In genomic region chr16:22232277-22233049, GRCh38 we compare ENCODE assay signal across 8 cellular contexts. TPM values are rescaled to one million over a fixed set of nuclear protein-coding genes. Genes with fewer than 3 reads are reported as not detected.
DNase-seq lines count a peak whose midpoint lies in the region; ATAC-seq, FAIRE-seq and TF ChIP-seq lines count a peak whose summit lies in the region.

No MANE protein-coding gene starts in this region.

- H3K79me1 ChIP-seq in H1 (ENCODE audit: low read depth, low read length), result no peaks in the 10 kb centered on the region

- TF ChIP-seq POLR2A in H1 (IDR thresholded peaks at IDR 0.05; ENCODE audit: control extremely low read depth in 1 of 2, low read depth in 2 of 2, low read length in 2 of 2) (no peak), sigmoid colon (IDR thresholded peaks at IDR 0.05) (no peak)

- no peak overlapping the region for H2BK12ac ChIP-seq in H1 (ENCODE audit: low read depth, low read length)

- H3K14ac ChIP-seq in H1 (ENCODE audit: insufficient read length), result no peak overlapping the region

- H3K27ac ChIP-seq in GM23248 (no peak overlapping the region), H1 (ENCODE audit: low read depth, low read length) (0 out of 2 replicates have a peak overlapping the region, but pooled peaks have one; percentile 7), sigmoid colon (peak overlapping the region in 3 of 4 donors; percentile 70 to 74 (median 74))

- H4K5ac ChIP-seq in H1 (ENCODE audit: insufficient read length, low read depth, low read length), result peak overlapping the region; percentile 21

- DNase-seq in GM23248, result peak; percentile 15
- peak; percentile 98 for DNase-seq in NCI-H69 (lab: John Stamatoyannopoulos, UW)
- DNase-seq in H1 (ENCODE audit: low read depth in 1 of 2, low spot score in 2 of 2), result no peak
- no peak for DNase-seq in sigmoid colon
- no peak for DNase-seq in NCI-H1694 (lab: John Stamatoyannopoulos, UW)
- no peak for DNase-seq in anterior cingulate cortex (lab: John Stamatoyannopoulos, UW)

- no peak overlapping the region for H3K23ac ChIP-seq in H1 (ENCODE audit: insufficient read length)

- TF ChIP-seq EP300 in H1 (IDR thresholded peaks at IDR 0.05; ENCODE audit: borderline replicate concordance in 1 of 2, low read depth in 2 of 2, low read length in 2 of 2), result no peak
- TF ChIP-seq EP300 in sigmoid colon (IDR thresholded peaks at IDR 0.05), result no peak

- H3K4me1 ChIP-seq in GM23248 (ENCODE audit: insufficient read depth) (no peaks in the 10 kb centered on the region), H1 (replicated peaks in 1 of 4; ENCODE audit: control insufficient read depth in 3 of 4, insufficient read depth in 4 of 4, low read length in 3 of 4) (no peaks in the 10 kb centered on the region), sigmoid colon (peaks cover 0 to 19% (median 15%) of the 10 kb centered on the region in 4 donors)

- no peak overlapping the region for H4K8ac ChIP-seq in H1 (ENCODE audit: extremely low read depth, insufficient read depth, low read length)

- no peak overlapping the region for H4K91ac ChIP-seq in H1 (replicated peaks; ENCODE audit: insufficient read length, low read length)

- H3K18ac ChIP-seq in H1 (ENCODE audit: extremely low read depth, low read length), result no peak overlapping the region

- no peaks in the 10 kb centered on the region for H3K23me2 ChIP-seq in H1 (ENCODE audit: low read depth, low read length)

- in situ Hi-C loops in GM23248 (cut with MboI), result no loop called here

- H4K20me1 ChIP-seq in GM23248 (ENCODE audit: insufficient read depth), result no peaks in the 10 kb centered on the region
- no peaks in the 10 kb centered on the region for H4K20me1 ChIP-seq in H1 (replicated peaks in 1 of 2; ENCODE audit: control insufficient read depth in 1 of 2, insufficient read depth in 2 of 2, low read length in 2 of 2)

- no peak overlapping the region for H3K4ac ChIP-seq in H1 (replicated peaks; ENCODE audit: insufficient read length, low read depth, low read length)

- H3K9ac ChIP-seq in GM23248 (no peak overlapping the region), H1 (replicated peaks in 1 of 4; ENCODE audit: extremely low read depth in 1 of 4, low read depth in 3 of 4, low read length in 3 of 4) (no peak overlapping the region)

- no peak for ATAC-seq in GM18909 (IDR thresholded peaks at IDR 0.05; ENCODE audit: poor library complexity, unreplicated experiment)
- ATAC-seq in GM18498 (IDR thresholded peaks at IDR 0.05; ENCODE audit: unreplicated experiment), result no peak

- no peak overlapping the region for H2BK120ac ChIP-seq in H1 (replicated peaks; ENCODE audit: low read depth, low read length)

- peaks cover 30% of the 10 kb centered on the region; the same call in 1 of the 2 replicates for H3K79me2 ChIP-seq in GM23248 (ENCODE audit: insufficient read depth)
- H3K79me2 ChIP-seq in H1 (ENCODE audit: control insufficient read depth in 1 of 2, insufficient read depth in 2 of 2, low read length in 2 of 2), result no peaks in the 10 kb centered on the region

- no peak overlapping the region for H2BK15ac ChIP-seq in H1 (ENCODE audit: low read length)

- intact Hi-C loops in sigmoid colon (cut with DNase I), result no loop called here

- H3K36me3 ChIP-seq in GM23248 (ENCODE audit: low read depth), result peaks cover 7% of the 10 kb centered on the region; the same call in 1 of the 2 replicates
- H3K36me3 ChIP-seq in H1 (ENCODE audit: control insufficient read depth in 2 of 4, insufficient read depth in 4 of 4, low read length in 3 of 4), result peaks cover 0 to 3% (median 1%) of the 10 kb centered on the region in 4 experiments; a peak in 3 of 8 replicates
- H3K36me3 ChIP-seq in sigmoid colon, result peaks cover 5 to 55% (median 18%) of the 10 kb centered on the region in 4 donors

- H3K4me2 ChIP-seq in GM23248 (ENCODE audit: unreplicated experiment) (no peak overlapping the region), H1 (ENCODE audit: insufficient read depth in 1 of 2, low read depth in 2 of 2, low read length in 2 of 2) (no peak overlapping the region)

- no peaks in the 10 kb centered on the region for H3K9me2 ChIP-seq in GM23248 (ENCODE audit: insufficient read depth)

- no peaks in the 10 kb centered on the region for H3K27me3 ChIP-seq in GM23248 (replicated peaks; ENCODE audit: insufficient read depth)
- no peaks in the 10 kb centered on the region for H3K27me3 ChIP-seq in H1 (replicated peaks in 1 of 4; ENCODE audit: control insufficient read depth in 3 of 4, extremely low read depth in 1 of 4, insufficient read depth in 3 of 4, low read length in 3 of 4)
- H3K27me3 ChIP-seq in sigmoid colon, result no peaks in the 10 kb centered on the region

- TF ChIP-seq RAD21 in H1 (IDR thresholded peaks at IDR 0.05 in 1 of 2, conservative IDR thresholded peaks at IDR 0.05 in 1 of 2; ENCODE audit: low read depth in 2 of 2, low read length in 2 of 2), result no peak

- no peak overlapping the region for H3K4me3 ChIP-seq in GM23248
- no peak overlapping the region for H3K4me3 ChIP-seq in H1 (ENCODE audit: extremely low read depth in 1 of 4, insufficient read depth in 2 of 4, low read depth in 3 of 4, low read length in 4 of 4)
- no peak overlapping the region for H3K4me3 ChIP-seq in sigmoid colon

- POLR2A ChIA-PET in H1 (lab: Charles Lee; ENCODE audit: partially characterized antibody), result no interaction called here

- H3K9me3 ChIP-seq in GM23248 (ENCODE audit: low read depth) (no peaks in the 10 kb centered on the region), H1 (ENCODE audit: insufficient read depth in 2 of 2, low read depth in 1 of 2, low read length in 1 of 2) (no peaks in the 10 kb centered on the region), sigmoid colon (no peaks in the 10 kb centered on the region)

- H3F3A ChIP-seq in GM23248 (ENCODE audit: insufficient read depth), result no peaks in the 10 kb centered on the region

- H2AFZ ChIP-seq in GM23248 (no peak overlapping the region), H1 (ENCODE audit: low read length) (no peak overlapping the region)

- H2AK5ac ChIP-seq in H1 (ENCODE audit: low read depth, low read length), result no peak overlapping the region

- whole genome bisulfite sequencing in GM23248 (ENCODE audit: low coverage in 1 of 2, low lambda C conversion rate in 2 of 2, missing lambda C conversion rate in 2 of 2), 2 experiments, result 90 to 91% methylated on average over 16 of the region's 16 CpGs
- WGBS in H1 (ENCODE audit: extremely low coverage in 1 of 2, insufficient coverage in 1 of 2, insufficient read length in 1 of 2, insufficient replicate concordance in 2 of 2, low coverage in 1 of 2, low lambda C conversion rate in 2 of 2, missing lambda C conversion rate in 1 of 2), 2 experiments, result 93% methylated on average over 16 of the region's 16 CpGs; no CpG with 5 or more reads in 1 of the 2 experiments
- 17 to 69% methylated on average over 16 of the region's 16 CpGs for WGBS in sigmoid colon, 2 donors

- no peak overlapping the region; the same call in 1 of the 2 replicates for H2BK5ac ChIP-seq in H1 (ENCODE audit: low read depth, low read length)

- no peak for FAIRE-seq in H1 (lab: Jason Lieb, UNC)

- TF ChIP-seq CTCF in H1 (IDR thresholded peaks at IDR 0.05; ENCODE audit: control extremely low read depth in 1 of 3, insufficient read depth in 1 of 3, low read depth in 1 of 3, low read length in 3 of 3) (no peak), sigmoid colon (IDR thresholded peaks at IDR 0.05) (no peak)

- H3K56ac ChIP-seq in H1 (replicated peaks; ENCODE audit: insufficient read length, low read depth, low read length), result no peak overlapping the region

- no peak overlapping the region for H2BK20ac ChIP-seq in H1 (ENCODE audit: low read length)

- CTCF ChIA-PET in H1 (lab: Charles Lee; ENCODE audit: partially characterized antibody), result interaction anchor here (0.8 to 1.2 kb wide), 2 partner anchors 64 to 74 kb away, joined by 3 to 4 read pairs; no protein-coding TSS in a partner anchor

TF ChIP-seq in H1, 55 proteins besides CTCF, POLR2A, EP300 and RAD21:
- TF ChIP-seq FOSL1 (IDR thresholded peaks at IDR 0.05; ENCODE audit: insufficient read depth, low read depth, low read length) (no peak), POLR2AphosphoS5 (IDR thresholded peaks at IDR 0.05; ENCODE audit: low read depth, low read length) (no peak), ATF3 (IDR thresholded peaks at IDR 0.05; ENCODE audit: insufficient read depth, low read depth, low read length) (no peak), NRF1 (IDR thresholded peaks at IDR 0.05; ENCODE audit: low read depth, low read length) (no peak), TCF12 (IDR thresholded peaks at IDR 0.05; ENCODE audit: low read depth, low read length) (no peak), GTF2F1 (IDR thresholded peaks at IDR 0.05; ENCODE audit: borderline replicate concordance, low read depth, low read length) (no peak)

RNA-seq across cellular contexts. Expression of gene EEF2K, which starts 26.4 kb away (rescaled TPM):
- total RNA-seq in GM23248 (2014; rRNA removed; shearing (Covaris generic)), result 16.3 and 16.6 TPM in 2 replicates
- polyA plus RNA-seq in GM23248 (2016; fragmentation: Nextera tagmentation; extraction: Ambion mirVana) (6.9 and 8.7 TPM in 2 replicates), H1 (2011; rRNA removed) (14.9 and 16.3 TPM in 2 replicates), sigmoid colon (10 to 100 TPM in 1 of 3 donors, 1 to 10 TPM in 2; 3.6 to 10.5 (median 3.7) TPM)
- total RNA-seq in H1 (2021; fragmentation: NEBNext Ultra II Directional; extraction: Animal tissue kit (Norgen Biotek cat#: 25700)), result 30.2 and 30.5 TPM in 2 replicates
- 11.8 TPM for polyA plus RNA-seq in H1 (2011; cell fraction: cytosol; rRNA removed)
- 31.1 TPM for polyA plus RNA-seq in H1 (2011; cell fraction: nucleus; rRNA removed)
- polyA plus RNA-seq in H1 (2012, experiment 1 of 2), result 10.5 to 14.2 TPM (median 13.2 TPM) in 4 replicates
- 9.7 TPM for polyA plus RNA-seq in H1 (2012, experiment 2 of 2)
- polyA plus RNA-seq in H1 (2013, experiment 1 of 2), result 12.2 TPM
- 14.9 TPM for polyA plus RNA-seq in H1 (2013, experiment 2 of 2)
- 49.2 and 51.9 TPM in 2 replicates for polyA minus RNA-seq in H1 (2011; rRNA and poly(A)+ RNA removed)
- polyA minus RNA-seq in H1 (2011; cell fraction: cytosol; rRNA and poly(A)+ RNA removed), result 23.4 TPM
- polyA minus RNA-seq in H1 (2011; cell fraction: nucleus; rRNA and poly(A)+ RNA removed), result 13.7 TPM
- 10 to 100 TPM; 37.2 to 54.8 (median 44.2) TPM for total RNA-seq in sigmoid colon

Comparison
In these comparisons a context has a peak if more than half of its experiments do, and no peak if none do; other contexts are left out.
1. DNase-seq: peak in GM23248 (single experiment) and NCI-H69 (single experiment); none in H1 (0 of 2), sigmoid colon (single experiment), NCI-H1694 (single experiment) and anterior cingulate cortex (0 of 58).